ENCODE assay signal across 6 cellular contexts in the genomic region with DNA sequence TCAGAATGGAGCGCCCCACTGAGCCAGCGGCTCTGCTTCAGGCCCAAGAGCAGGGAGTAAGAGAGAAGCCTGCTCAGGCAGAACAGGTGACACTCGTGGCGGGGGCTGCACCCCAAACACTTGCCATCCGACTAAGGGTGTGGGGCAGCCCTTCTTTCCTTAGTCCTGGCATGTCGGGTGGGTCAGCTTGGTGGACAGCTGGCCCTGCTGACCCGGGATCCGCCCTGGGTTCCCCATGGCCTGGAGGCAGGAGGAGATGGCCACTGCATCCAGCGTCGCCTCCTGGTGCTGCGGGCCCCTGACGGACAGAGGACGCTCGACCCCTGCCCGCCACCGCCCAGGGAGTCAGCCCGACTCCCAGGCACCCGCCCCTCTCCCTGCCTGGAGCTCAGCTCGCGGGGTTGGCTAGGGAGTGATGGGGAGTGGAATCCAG. TPM values are rescaled to one million over a fixed set of nuclear protein-coding genes. Genes with fewer than 3 reads are reported as not detected.
A peak's percentile ranks its signal among the peaks of the same experiment; 100 is the strongest.
DNase-seq lines count a peak whose midpoint lies in the region; ATAC-seq, FAIRE-seq and TF ChIP-seq lines count a peak whose summit lies in the region.

No MANE protein-coding gene starts in this region.

- intact Hi-C loops in HepG2 (cut with micrococcal nuclease; ENCODE audit: unreplicated experiment) = loop anchor here (10.0 kb wide), 1 partner anchor 53 kb away; no protein-coding TSS in a partner anchor

- no peaks in the 10 kb centered on the region; the same call in 1 of the 2 replicates for H3K9me3 ChIP-seq in AG04450 (ENCODE audit: control insufficient read depth, insufficient read depth, low read length)
- H3K9me3 ChIP-seq in HepG2 (ENCODE audit: low read length) = no peaks in the 10 kb centered on the region

- peak overlapping the region; percentile 79 for H3K4me3 ChIP-seq in AG04450 (ENCODE audit: low read depth, low read length)
- H3K4me3 ChIP-seq in WI38 (ENCODE audit: low read depth, low read length) = peak overlapping the region; percentile 74
- peak overlapping the region; percentile 56 to 86 (median 72) for H3K4me3 ChIP-seq in HepG2 (replicated peaks in 1 of 3; ENCODE audit: insufficient read depth in 1 of 3, low read depth in 2 of 3, low read length in 3 of 3)

- WGBS in HepG2 (ENCODE audit: low lambda C conversion rate) = no CpG with 5 or more reads among the region's 20 CpGs

- CTCF ChIA-PET in AG04450 (lab: Charles Lee) (interaction anchor here (4.9 kb wide), 1 partner anchor 48 kb away, joined by 26 read pairs; no protein-coding TSS in a partner anchor), HepG2 (lab: Yijun Ruan, JAX; ENCODE audit: low intra/inter-chr PET ratio, low total read pairs) (no interaction called here)

- TF ChIP-seq CTCF in AG04450 (IDR thresholded peaks at IDR 0.05; ENCODE audit: low read depth, low read length) (no peak), WI38 (IDR thresholded peaks at IDR 0.05; ENCODE audit: low read depth, low read length) (no peak), HepG2 (CRISPR knock-in tag; IDR thresholded peaks at IDR 0.05) (peak; percentile 23; the same call in 1 of the 2 replicates)

- no TSS peak for BruUV-seq in HepG2 (replicated peaks; lab: Mats Ljungman, UMichigan)

- TF ChIP-seq RAD21 in HepG2 (CRISPR knock-in tag; IDR thresholded peaks at IDR 0.05) = no peak

- H3K9ac ChIP-seq in HepG2 (ENCODE audit: insufficient read depth, low read depth, low read length) = peak overlapping the region; percentile 79

- H3K27me3 ChIP-seq in AG04450 (ENCODE audit: control insufficient read depth, insufficient read depth, low read length) = no peaks in the 10 kb centered on the region
- peaks cover 0 to 3% of the 10 kb centered on the region in 2 experiments; a peak in 1 of 5 replicates for H3K27me3 ChIP-seq in HepG2 (ENCODE audit: control insufficient read depth in 1 of 2, insufficient read depth in 2 of 2, low read length in 2 of 2)

- peaks cover 25% of the 10 kb centered on the region for H3K4me1 ChIP-seq in HepG2 (ENCODE audit: insufficient read depth, low read length)

- H3K79me2 ChIP-seq in HepG2 (ENCODE audit: insufficient read depth, low read length) = no peaks in the 10 kb centered on the region

- no peak for DNase-seq in AG04450 (ENCODE audit: low read depth, low spot score)
- DNase-seq in HepG2 (ENCODE audit: low spot score) = no peak
- DNase-seq in stimulated activated CD4-positive, alpha-beta T cell treated with anti-CD3 and anti-CD28 coated beads, Interleukin-1b, Interleukin-23, amount 100 ng/mL, for 48 hours = no peak
- DNase-seq in HPDE6-E6E7 (ENCODE audit: extremely low spot score) = no peak

- H4K20me1 ChIP-seq in HepG2 (ENCODE audit: insufficient read depth, low read length) = no peaks in the 10 kb centered on the region

- TF ChIP-seq EP300 in HepG2 (IDR thresholded peaks at IDR 0.05; ENCODE audit: low read depth in 2 of 2, low read length in 2 of 2) (no peak), HepG2 (CRISPR knock-in tag; IDR thresholded peaks at IDR 0.05; ENCODE audit: borderline replicate concordance) (no peak)

- peak; percentile 39 for ATAC-seq in HepG2
- no peak for ATAC-seq in HG02571 (IDR thresholded peaks at IDR 0.05; ENCODE audit: unreplicated experiment)

- no peak for TF ChIP-seq POLR2A in HepG2 (IDR thresholded peaks at IDR 0.05; ENCODE audit: insufficient read depth in 1 of 2, low read depth in 2 of 2, low read length in 2 of 2)

- H3K36me3 ChIP-seq in HepG2 (replicated peaks in 1 of 2; ENCODE audit: control insufficient read depth in 1 of 2, insufficient read depth in 2 of 2, low read length in 2 of 2) = no peaks in the 10 kb centered on the region

- no peak for FAIRE-seq in HepG2 (lab: Jason Lieb, UNC)

- POLR2A ChIA-PET in AG04450 (lab: Yijun Ruan, JAX) (interaction anchor here (0.6 to 1.7 kb wide), 3 partner anchors 13 to 48 kb away, joined by 3 to 4 read pairs (median 3); no protein-coding TSS in a partner anchor), HepG2 (lab: Yijun Ruan, JAX) (interaction anchor here (1.1 to 4.6 kb wide), 8 partner anchors 9 to 54 kb away, joined by 4 to 78 read pairs (median 8); a partner anchor contains a TSS)

- H2AFZ ChIP-seq in HepG2 (ENCODE audit: low read length) = no peak overlapping the region

- H3K4me2 ChIP-seq in HepG2 (ENCODE audit: low read depth, low read length) = peak overlapping the region; percentile 93

- H3K27ac ChIP-seq in AG04450 (ENCODE audit: low read depth, low read length) (peak overlapping the region; percentile 11), HepG2 (ENCODE audit: extremely low read length, insufficient read depth, low read length) (peak overlapping the region; percentile 82)

- in situ Hi-C loops in HepG2 (cut with HindIII; ENCODE audit: extremely low pct_ligation_motif_present, low pct_unique_long_range_greater_than_20kb) = no loop called here

RNA-seq across cellular contexts. Expression of a gene that starts 1.2 kb away (rescaled TPM):
- polyA plus RNA-seq in AG04450 (2011; rRNA removed) = 3.0 and 3.1 TPM in 2 replicates
- 2.0 and 3.0 TPM in 2 replicates for polyA minus RNA-seq in AG04450 (2011; rRNA and poly(A)+ RNA removed)
- total RNA-seq in HepG2 (2016; rRNA removed; fragmentation: Illumina TruSeq; extraction: Trizol) = 0.49 and 0.52 TPM in 2 replicates
- not detected in 2 replicates for total RNA-seq in HepG2 (2016; cell fraction: cytosol; rRNA removed; fragmentation: Illumina TruSeq; extraction: Trizol; ENCODE audit: low read depth)
- total RNA-seq in HepG2 (2016; cell fraction: insoluble cytoplasmic fraction; rRNA removed; fragmentation: Illumina TruSeq; extraction: Trizol) = 0.49 and 0.54 TPM in 2 replicates
- total RNA-seq in HepG2 (2016; cell fraction: membrane; rRNA removed; fragmentation: Illumina TruSeq; extraction: Trizol) = 0.12 TPM in 1 of 2 replicates, not detected in the other
- 0.41 and 0.78 TPM in 2 replicates for total RNA-seq in HepG2 (2016; cell fraction: nucleus; rRNA removed; fragmentation: Illumina TruSeq; extraction: Trizol)
- 0.77 and 1.1 TPM in 2 replicates for polyA plus RNA-seq in HepG2 (2011; rRNA removed)
- polyA plus RNA-seq in HepG2 (2011; cell fraction: cytosol; rRNA removed) = 0.56 and 0.72 TPM in 2 replicates
- polyA plus RNA-seq in HepG2 (2011; cell fraction: nucleus; rRNA removed) = 3.9 and 4.7 TPM in 2 replicates
- polyA plus RNA-seq in HepG2 (2012) = 1.2 and 1.4 TPM in 2 replicates
- 0.16 TPM in 2 replicates for polyA plus RNA-seq in HepG2 (2016; cell fraction: cytosol; fragmentation: Illumina TruSeq; extraction: Trizol; ENCODE audit: low read depth)
- 0.50 and 0.56 TPM in 2 replicates for polyA plus RNA-seq in HepG2 (2016; cell fraction: insoluble cytoplasmic fraction; fragmentation: Illumina TruSeq; extraction: Trizol; ENCODE audit: low read depth)
- 0.11 TPM in 1 of 2 replicates, not detected in the other for polyA plus RNA-seq in HepG2 (2016; cell fraction: membrane; fragmentation: Illumina TruSeq; extraction: Trizol; ENCODE audit: low read depth)
- polyA plus RNA-seq in HepG2 (2016; cell fraction: nucleus; fragmentation: Illumina TruSeq; extraction: Trizol; ENCODE audit: insufficient read depth, low read depth) = 2.0 and 2.2 TPM in 2 replicates
- 1.7 TPM in 1 of 2 replicates, not detected in the other for polyA minus RNA-seq in HepG2 (2011; rRNA and poly(A)+ RNA removed; ENCODE audit: low replicate concordance)
- not detected in 2 replicates for polyA minus RNA-seq in HepG2 (2011; cell fraction: cytosol; rRNA and poly(A)+ RNA removed)
- polyA minus RNA-seq in HepG2 (2011; cell fraction: nucleus; rRNA and poly(A)+ RNA removed) = 0.99 and 1.2 TPM in 2 replicates

RNA-seq across cellular contexts. Expression of a gene that starts 4.7 kb away (rescaled TPM):
- 56.6 and 60.9 TPM in 2 replicates for polyA plus RNA-seq in AG04450 (2011; rRNA removed)
- 38.7 and 43.0 TPM in 2 replicates for polyA minus RNA-seq in AG04450 (2011; rRNA and poly(A)+ RNA removed)
- 195 and 233 TPM in 2 replicates for total RNA-seq in HepG2 (2016; rRNA removed; fragmentation: Illumina TruSeq; extraction: Trizol)
- total RNA-seq in HepG2 (2016; cell fraction: cytosol; rRNA removed; fragmentation: Illumina TruSeq; extraction: Trizol; ENCODE audit: low read depth) = 58.3 and 60.5 TPM in 2 replicates
- total RNA-seq in HepG2 (2016; cell fraction: insoluble cytoplasmic fraction; rRNA removed; fragmentation: Illumina TruSeq; extraction: Trizol) = 200 and 225 TPM in 2 replicates
- total RNA-seq in HepG2 (2016; cell fraction: membrane; rRNA removed; fragmentation: Illumina TruSeq; extraction: Trizol) = 81.4 and 88.8 TPM in 2 replicates
- total RNA-seq in HepG2 (2016; cell fraction: nucleus; rRNA removed; fragmentation: Illumina TruSeq; extraction: Trizol) = 65.2 and 65.6 TPM in 2 replicates
- 26.4 and 32.7 TPM in 2 replicates for polyA plus RNA-seq in HepG2 (2011; rRNA removed)
- 39.1 and 41.3 TPM in 2 replicates for polyA plus RNA-seq in HepG2 (2011; cell fraction: cytosol; rRNA removed)
- polyA plus RNA-seq in HepG2 (2011; cell fraction: nucleus; rRNA removed) = 37.3 and 39.0 TPM in 2 replicates
- 79.9 and 84.4 TPM in 2 replicates for polyA plus RNA-seq in HepG2 (2012)
- 60.4 and 63.0 TPM in 2 replicates for polyA plus RNA-seq in HepG2 (2016; cell fraction: cytosol; fragmentation: Illumina TruSeq; extraction: Trizol; ENCODE audit: low read depth)
- 218 and 228 TPM in 2 replicates for polyA plus RNA-seq in HepG2 (2016; cell fraction: insoluble cytoplasmic fraction; fragmentation: Illumina TruSeq; extraction: Trizol; ENCODE audit: low read depth)
- 63.2 and 68.6 TPM in 2 replicates for polyA plus RNA-seq in HepG2 (2016; cell fraction: membrane; fragmentation: Illumina TruSeq; extraction: Trizol; ENCODE audit: low read depth)
- 101 and 107 TPM in 2 replicates for polyA plus RNA-seq in HepG2 (2016; cell fraction: nucleus; fragmentation: Illumina TruSeq; extraction: Trizol; ENCODE audit: insufficient read depth, low read depth)
- 32.0 and 52.6 TPM in 2 replicates for polyA minus RNA-seq in HepG2 (2011; rRNA and poly(A)+ RNA removed; ENCODE audit: low replicate concordance)
- polyA minus RNA-seq in HepG2 (2011; cell fraction: cytosol; rRNA and poly(A)+ RNA removed) = 27.8 and 30.0 TPM in 2 replicates
- 8.9 and 9.3 TPM in 2 replicates for polyA minus RNA-seq in HepG2 (2011; cell fraction: nucleus; rRNA and poly(A)+ RNA removed)

RNA-seq across cellular contexts. Expression of a gene that starts 16.1 kb away (rescaled TPM):
- polyA plus RNA-seq in AG04450 (2011; rRNA removed) (36.1 and 40.2 TPM in 2 replicates), HepG2 (2011; rRNA removed) (103 and 108 TPM in 2 replicates)
- 34.9 and 45.7 TPM in 2 replicates for polyA minus RNA-seq in AG04450 (2011; rRNA and poly(A)+ RNA removed)
- 29.9 and 42.0 TPM in 2 replicates for total RNA-seq in HepG2 (2016; rRNA removed; fragmentation: Illumina TruSeq; extraction: Trizol)
- total RNA-seq in HepG2 (2016; cell fraction: cytosol; rRNA removed; fragmentation: Illumina TruSeq; extraction: Trizol; ENCODE audit: low read depth) = 13.1 and 13.6 TPM in 2 replicates
- total RNA-seq in HepG2 (2016; cell fraction: insoluble cytoplasmic fraction; rRNA removed; fragmentation: Illumina TruSeq; extraction: Trizol) = 29.5 and 43.2 TPM in 2 replicates
- total RNA-seq in HepG2 (2016; cell fraction: membrane; rRNA removed; fragmentation: Illumina TruSeq; extraction: Trizol) = 15.1 and 15.4 TPM in 2 replicates
- 38.2 and 45.9 TPM in 2 replicates for total RNA-seq in HepG2 (2016; cell fraction: nucleus; rRNA removed; fragmentation: Illumina TruSeq; extraction: Trizol)
- polyA plus RNA-seq in HepG2 (2011; cell fraction: cytosol; rRNA removed) = 54.2 and 75.0 TPM in 2 replicates
- 687 and 805 TPM in 2 replicates for polyA plus RNA-seq in HepG2 (2011; cell fraction: nucleus; rRNA removed)
- polyA plus RNA-seq in HepG2 (2012) = 46.2 and 51.2 TPM in 2 replicates
- 10.8 and 11.1 TPM in 2 replicates for polyA plus RNA-seq in HepG2 (2016; cell fraction: cytosol; fragmentation: Illumina TruSeq; extraction: Trizol; ENCODE audit: low read depth)
- 40.2 and 42.5 TPM in 2 replicates for polyA plus RNA-seq in HepG2 (2016; cell fraction: insoluble cytoplasmic fraction; fragmentation: Illumina TruSeq; extraction: Trizol; ENCODE audit: low read depth)
- 12.8 and 14.3 TPM in 2 replicates for polyA plus RNA-seq in HepG2 (2016; cell fraction: membrane; fragmentation: Illumina TruSeq; extraction: Trizol; ENCODE audit: low read depth)
- polyA plus RNA-seq in HepG2 (2016; cell fraction: nucleus; fragmentation: Illumina TruSeq; extraction: Trizol; ENCODE audit: insufficient read depth, low read depth) = 225 and 242 TPM in 2 replicates
- polyA minus RNA-seq in HepG2 (2011; rRNA and poly(A)+ RNA removed; ENCODE audit: low replicate concordance) = 80.2 and 80.5 TPM in 2 replicates
- 17.3 and 18.7 TPM in 2 replicates for polyA minus RNA-seq in HepG2 (2011; cell fraction: cytosol; rRNA and poly(A)+ RNA removed)
- polyA minus RNA-seq in HepG2 (2011; cell fraction: nucleus; rRNA and poly(A)+ RNA removed) = 62.7 and 86.9 TPM in 2 replicates

RNA-seq across cellular contexts. Expression of a gene that starts 20.0 kb away (rescaled TPM):
- 17.8 and 24.3 TPM in 2 replicates for polyA plus RNA-seq in AG04450 (2011; rRNA removed)
- polyA minus RNA-seq in AG04450 (2011; rRNA and poly(A)+ RNA removed) = 3.2 and 5.7 TPM in 2 replicates
- 60.4 and 64.2 TPM in 2 replicates for total RNA-seq in HepG2 (2016; rRNA removed; fragmentation: Illumina TruSeq; extraction: Trizol)
- 57.8 and 71.7 TPM in 2 replicates for total RNA-seq in HepG2 (2016; cell fraction: cytosol; rRNA removed; fragmentation: Illumina TruSeq; extraction: Trizol; ENCODE audit: low read depth)
- total RNA-seq in HepG2 (2016; cell fraction: insoluble cytoplasmic fraction; rRNA removed; fragmentation: Illumina TruSeq; extraction: Trizol) = 67.9 and 76.3 TPM in 2 replicates
- total RNA-seq in HepG2 (2016; cell fraction: membrane; rRNA removed; fragmentation: Illumina TruSeq; extraction: Trizol) = 58.7 and 70.4 TPM in 2 replicates
- 36.8 and 40.4 TPM in 2 replicates for total RNA-seq in HepG2 (2016; cell fraction: nucleus; rRNA removed; fragmentation: Illumina TruSeq; extraction: Trizol)
- 27.5 and 29.3 TPM in 2 replicates for polyA plus RNA-seq in HepG2 (2011; rRNA removed)
- polyA plus RNA-seq in HepG2 (2011; cell fraction: cytosol; rRNA removed) = 32.4 and 52.6 TPM in 2 replicates
- polyA plus RNA-seq in HepG2 (2011; cell fraction: nucleus; rRNA removed) = 38.8 and 43.2 TPM in 2 replicates
- 14.1 and 20.9 TPM in 2 replicates for polyA plus RNA-seq in HepG2 (2012)
- 45.1 and 62.7 TPM in 2 replicates for polyA plus RNA-seq in HepG2 (2016; cell fraction: cytosol; fragmentation: Illumina TruSeq; extraction: Trizol; ENCODE audit: low read depth)
- polyA plus RNA-seq in HepG2 (2016; cell fraction: insoluble cytoplasmic fraction; fragmentation: Illumina TruSeq; extraction: Trizol; ENCODE audit: low read depth) = 61.9 and 62.9 TPM in 2 replicates
- polyA plus RNA-seq in HepG2 (2016; cell fraction: membrane; fragmentation: Illumina TruSeq; extraction: Trizol; ENCODE audit: low read depth) = 48.7 and 50.0 TPM in 2 replicates
- polyA plus RNA-seq in HepG2 (2016; cell fraction: nucleus; fragmentation: Illumina TruSeq; extraction: Trizol; ENCODE audit: insufficient read depth, low read depth) = 39.1 and 50.6 TPM in 2 replicates
- polyA minus RNA-seq in HepG2 (2011; rRNA and poly(A)+ RNA removed; ENCODE audit: low replicate concordance) = 5.1 and 15.7 TPM in 2 replicates
- polyA minus RNA-seq in HepG2 (2011; cell fraction: cytosol; rRNA and poly(A)+ RNA removed) = 4.8 and 6.5 TPM in 2 replicates
- 34.6 and 37.3 TPM in 2 replicates for polyA minus RNA-seq in HepG2 (2011; cell fraction: nucleus; rRNA and poly(A)+ RNA removed)

RNA-seq across cellular contexts. Expression of a gene that starts 30.7 kb away (rescaled TPM):
- polyA plus RNA-seq in AG04450 (2011; rRNA removed) (not detected in 2 replicates), HepG2 (2011; rRNA removed) (20.8 and 26.7 TPM in 2 replicates)
- polyA minus RNA-seq in AG04450 (2011; rRNA and poly(A)+ RNA removed) = not detected in 2 replicates
- 22.4 and 48.2 TPM in 2 replicates for total RNA-seq in HepG2 (2016; rRNA removed; fragmentation: Illumina TruSeq; extraction: Trizol)
- total RNA-seq in HepG2 (2016; cell fraction: cytosol; rRNA removed; fragmentation: Illumina TruSeq; extraction: Trizol; ENCODE audit: low read depth) = 14.5 and 19.5 TPM in 2 replicates
- total RNA-seq in HepG2 (2016; cell fraction: insoluble cytoplasmic fraction; rRNA removed; fragmentation: Illumina TruSeq; extraction: Trizol) = 19.1 and 44.0 TPM in 2 replicates
- total RNA-seq in HepG2 (2016; cell fraction: membrane; rRNA removed; fragmentation: Illumina TruSeq; extraction: Trizol) = 12.8 and 15.9 TPM in 2 replicates
- total RNA-seq in HepG2 (2016; cell fraction: nucleus; rRNA removed; fragmentation: Illumina TruSeq; extraction: Trizol) = 39.5 and 48.3 TPM in 2 replicates
- 32.8 and 46.2 TPM in 2 replicates for polyA plus RNA-seq in HepG2 (2011; cell fraction: cytosol; rRNA removed)
- 13.6 and 16.7 TPM in 2 replicates for polyA plus RNA-seq in HepG2 (2011; cell fraction: nucleus; rRNA removed)
- polyA plus RNA-seq in HepG2 (2012) = 18.3 and 22.2 TPM in 2 replicates
- 25.2 and 25.3 TPM in 2 replicates for polyA plus RNA-seq in HepG2 (2016; cell fraction: cytosol; fragmentation: Illumina TruSeq; extraction: Trizol; ENCODE audit: low read depth)
- 31.2 and 35.2 TPM in 2 replicates for polyA plus RNA-seq in HepG2 (2016; cell fraction: insoluble cytoplasmic fraction; fragmentation: Illumina TruSeq; extraction: Trizol; ENCODE audit: low read depth)
- polyA plus RNA-seq in HepG2 (2016; cell fraction: membrane; fragmentation: Illumina TruSeq; extraction: Trizol; ENCODE audit: low read depth) = 21.3 and 23.0 TPM in 2 replicates
- polyA plus RNA-seq in HepG2 (2016; cell fraction: nucleus; fragmentation: Illumina TruSeq; extraction: Trizol; ENCODE audit: insufficient read depth, low read depth) = 99.8 and 108 TPM in 2 replicates
- 11.2 TPM in 1 of 2 replicates, not detected in the other for polyA minus RNA-seq in HepG2 (2011; rRNA and poly(A)+ RNA removed; ENCODE audit: low replicate concordance)
- 7.7 and 10.1 TPM in 2 replicates for polyA minus RNA-seq in HepG2 (2011; cell fraction: cytosol; rRNA and poly(A)+ RNA removed)
- polyA minus RNA-seq in HepG2 (2011; cell fraction: nucleus; rRNA and poly(A)+ RNA removed) = 2.6 and 4.7 TPM in 2 replicates
